In the genomic region with DNA sequence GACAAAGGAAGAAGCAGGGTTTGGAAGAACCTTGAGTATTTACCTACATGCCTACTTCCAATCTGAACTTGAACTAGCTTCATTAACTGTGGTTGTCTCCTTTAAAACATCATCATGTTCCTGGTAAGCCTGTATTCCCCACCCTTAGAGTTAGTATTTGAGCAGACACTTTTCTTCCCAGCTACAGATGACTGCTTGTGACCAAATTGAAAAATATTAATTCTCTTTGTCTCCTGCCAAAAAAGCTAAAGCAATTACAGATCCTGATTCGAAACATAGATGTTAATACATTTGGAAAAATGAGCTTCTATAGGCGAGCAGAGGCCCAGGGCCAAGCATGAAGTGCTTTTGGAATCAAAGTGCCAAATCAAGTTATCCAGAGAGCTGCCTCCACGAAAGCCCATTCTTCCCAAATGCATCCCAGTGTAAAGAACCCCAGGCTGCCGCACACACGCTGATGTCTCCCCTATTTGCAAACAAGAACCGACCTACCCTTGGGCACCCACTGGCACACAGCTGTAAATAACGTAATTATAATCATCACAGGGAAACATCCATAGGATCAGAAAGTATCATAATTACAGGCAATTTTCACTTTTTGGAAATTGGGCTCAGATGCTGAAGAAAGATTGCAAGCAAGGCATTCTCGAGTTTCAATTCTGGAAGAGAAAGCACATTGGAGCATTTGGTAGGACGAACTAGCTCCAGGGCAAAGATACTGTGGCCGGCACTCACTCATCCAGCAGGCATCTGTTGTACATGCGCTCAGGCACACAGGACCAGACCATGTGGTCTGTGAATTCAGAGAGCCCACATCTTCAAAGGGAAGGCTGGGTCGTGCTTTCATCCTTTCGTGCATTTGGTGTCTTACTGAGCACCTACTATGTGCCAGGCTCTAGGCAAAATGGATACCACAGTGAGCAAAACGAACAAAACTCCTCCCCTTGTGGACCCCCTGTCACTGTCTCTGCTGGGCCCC, we compare ENCODE assay signal across 19 cellular contexts. TPM values are rescaled to one million over a fixed set of nuclear protein-coding genes. Genes with fewer than 3 reads are reported as not detected.
"Had no signal": no experiment of that assay in that cellular context is flagged by ENCODE, and none has a peak within 500 bp of the region (broad histone marks: within the 10 kb centered on the region; RNA-seq: fewer than 3 reads in every experiment).

No MANE protein-coding gene starts in this region.

- H3K27ac ChIP-seq: epithelial cell of prostate, gastroesophageal sphincter, heart left ventricle, left ventricle myocardium inferior, spleen had no signal

- DNase-seq: activated B cell treated with CpG ODN at 0.5 μM for 24 hours; activated CD4-positive, alpha-beta memory T cell treated with anti-CD3 and anti-CD28 coated beads for 36 hours; activated CD4-positive, alpha-beta T cell treated with anti-CD3 and anti-CD28 coated beads for 4 hours; activated CD8-positive, alpha-beta memory T cell treated with anti-CD3 and anti-CD28 coated beads, Interleukin-2, amount 10 ng/mL, durations not matched to agents 7 days and 5 days; amniotic stem cell; heart left ventricle; left ventricle myocardium inferior; mammary epithelial cell; midbrain; occipital lobe; retina; spleen; stimulated activated CD4-positive, alpha-beta T cell treated with anti-CD3 and anti-CD28 coated beads, Interleukin-4, amount 100 ng/mL, for 4 hours had no signal

- H3K4me3 ChIP-seq: gastroesophageal sphincter, heart left ventricle, left ventricle myocardium inferior, spleen had no signal

- H3K4me1 Mint-ChIP-seq: activated B cell treated with CpG ODN at 0.5 μM for 24 hours; activated CD8-positive, alpha-beta memory T cell treated with anti-CD3 and anti-CD28 coated beads, Interleukin-2, amount 10 ng/mL, durations not matched to agents 7 days and 5 days; stimulated activated memory B cell treated with anti-CD40 and anti-IgM and Interleukin-4, amounts not matched to agents 10 μg/mL and 1 μg/mL and 100 μg/mL, for 72 hours had no signal

- H3K27ac Mint-ChIP-seq: activated B cell treated with CpG ODN at 0.5 μM for 24 hours; activated CD4-positive, alpha-beta memory T cell treated with anti-CD3 and anti-CD28 coated beads for 36 hours; activated CD8-positive, alpha-beta memory T cell treated with anti-CD3 and anti-CD28 coated beads, Interleukin-2, amount 10 ng/mL, durations not matched to agents 7 days and 5 days; activated naive CD8-positive, alpha-beta T cell; nephron; stimulated activated memory B cell treated with anti-CD40 and anti-IgM and Interleukin-4, amounts not matched to agents 10 μg/mL and 1 μg/mL and 100 μg/mL, for 72 hours had no signal

- H3K9me3 ChIP-seq: gastroesophageal sphincter, heart left ventricle, left ventricle myocardium inferior, spleen had no signal

- H3K27me3 Mint-ChIP-seq: activated B cell treated with CpG ODN at 0.5 μM for 24 hours; activated CD8-positive, alpha-beta memory T cell treated with anti-CD3 and anti-CD28 coated beads, Interleukin-2, amount 10 ng/mL, durations not matched to agents 7 days and 5 days; activated naive CD8-positive, alpha-beta T cell had no signal

- H3K4me3 Mint-ChIP-seq: activated B cell treated with CpG ODN at 0.5 μM for 24 hours; activated CD4-positive, alpha-beta memory T cell treated with anti-CD3 and anti-CD28 coated beads for 36 hours; activated CD8-positive, alpha-beta memory T cell treated with anti-CD3 and anti-CD28 coated beads, Interleukin-2, amount 10 ng/mL, durations not matched to agents 7 days and 5 days; activated naive CD8-positive, alpha-beta T cell; nephron; stimulated activated memory B cell treated with anti-CD40 and anti-IgM and Interleukin-4, amounts not matched to agents 10 μg/mL and 1 μg/mL and 100 μg/mL, for 72 hours had no signal

- H3K9me3 Mint-ChIP-seq: activated B cell treated with CpG ODN at 0.5 μM for 24 hours; activated CD4-positive, alpha-beta memory T cell treated with anti-CD3 and anti-CD28 coated beads for 36 hours; nephron; stimulated activated memory B cell treated with anti-CD40 and anti-IgM and Interleukin-4, amounts not matched to agents 10 μg/mL and 1 μg/mL and 100 μg/mL, for 72 hours had no signal

- H3K36me3 Mint-ChIP-seq: activated CD4-positive, alpha-beta memory T cell treated with anti-CD3 and anti-CD28 coated beads for 36 hours; activated CD8-positive, alpha-beta memory T cell treated with anti-CD3 and anti-CD28 coated beads, Interleukin-2, amount 10 ng/mL, durations not matched to agents 7 days and 5 days; activated naive CD8-positive, alpha-beta T cell; stimulated activated memory B cell treated with anti-CD40 and anti-IgM and Interleukin-4, amounts not matched to agents 10 μg/mL and 1 μg/mL and 100 μg/mL, for 72 hours had no signal

- ATAC-seq: activated CD8-positive, alpha-beta memory T cell treated with anti-CD3 and anti-CD28 coated beads, Interleukin-2, amount 10 ng/mL, durations not matched to agents 7 days and 5 days; gastroesophageal sphincter; heart left ventricle; stimulated activated memory B cell treated with anti-CD40 and anti-IgM and Interleukin-4, amounts not matched to agents 10 μg/mL and 1 μg/mL and 100 μg/mL, for 72 hours had no signal

- H3K36me3 ChIP-seq: gastroesophageal sphincter, heart left ventricle, left ventricle myocardium inferior, spleen had no signal

RNA-seq across cellular contexts. Expression of a gene that starts 46.0 kb away (rescaled TPM):
- total RNA-seq: activated B cell treated with CpG ODN at 0.5 μM for 24 hours; activated CD4-positive, alpha-beta memory T cell treated with anti-CD3 and anti-CD28 coated beads for 36 hours; activated CD8-positive, alpha-beta memory T cell treated with anti-CD3 and anti-CD28 coated beads, Interleukin-2, amount 10 ng/mL, durations not matched to agents 7 days and 5 days; dermis microvascular lymphatic vessel endothelial cell had no signal
